In the genomic region with DNA sequence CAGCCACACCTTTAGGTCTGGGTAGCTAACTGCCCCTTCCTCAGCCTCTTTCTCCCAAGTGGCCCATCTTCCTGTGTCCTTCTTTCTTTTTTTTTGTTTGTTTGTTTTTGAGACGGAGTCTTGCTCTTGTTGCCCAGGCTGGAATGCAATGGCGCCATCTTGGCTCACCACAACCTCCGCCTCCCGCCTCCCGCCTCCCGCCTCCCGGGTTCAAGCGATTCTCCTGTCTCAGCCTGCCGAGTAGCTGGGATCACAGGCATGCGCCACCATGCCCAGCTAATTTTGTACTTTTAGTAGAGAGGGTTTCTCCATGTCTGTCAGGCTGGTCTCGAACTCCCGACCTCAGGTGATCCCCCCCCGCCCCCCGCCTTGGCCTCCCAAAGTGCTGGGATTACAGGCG, we compare ENCODE assay signal across 12 cellular contexts. TPM values are rescaled to one million over a fixed set of nuclear protein-coding genes. Genes with fewer than 3 reads are reported as not detected.
DNase-seq lines count a peak whose midpoint lies in the region; ATAC-seq, FAIRE-seq and TF ChIP-seq lines count a peak whose summit lies in the region.
"Not testable (repeated sequence)": the region's sequence is repeated elsewhere in the genome, so short reads cannot be mapped to it uniquely, and the experiment has no call there.
"Had no signal": no experiment of that assay in that cellular context is flagged by ENCODE, and none has a peak within 500 bp of the region (broad histone marks: within the 10 kb centered on the region; RNA-seq: fewer than 3 reads in every experiment).

No MANE protein-coding gene starts in this region.

- H3K27me3 Mint-ChIP-seq in Caco-2 (ENCODE audit: insufficient read depth, unreplicated experiment); activated B cell treated with CpG ODN at 0.5 μM for 24 hours; brain; type B pancreatic cell: not testable (repeated sequence)

- H3K23ac ChIP-seq in neuronal stem cell (ENCODE audit: low read depth, low read length, poor library complexity): not testable (repeated sequence)

- H2BK5ac ChIP-seq in neuronal stem cell (ENCODE audit: low read length): not testable (repeated sequence)

- H3K36me3 ChIP-seq in Caco-2 (ENCODE audit: control insufficient read depth, insufficient read depth, low read length); Karpas-422 (ENCODE audit: insufficient read depth, low read length); kidney (ENCODE audit: control insufficient read depth in 1 of 2, insufficient read depth in 2 of 2, low read length in 2 of 2); neuronal stem cell (replicated peaks in 1 of 2; ENCODE audit: control insufficient read depth in 2 of 2, insufficient read depth in 2 of 2, low read length in 2 of 2): not testable (repeated sequence)

- H4K20me1 ChIP-seq in Karpas-422 (ENCODE audit: insufficient read depth, low read depth, low read length): not testable (repeated sequence)

- H3K4me1 ChIP-seq in Caco-2; Karpas-422 (ENCODE audit: low read length); kidney (ENCODE audit: control insufficient read depth in 1 of 2, insufficient read depth in 1 of 2, low read depth in 1 of 2, low read length in 2 of 2); neuronal stem cell (ENCODE audit: control insufficient read depth in 2 of 2, insufficient read depth in 1 of 2, low read depth in 1 of 2, low read length in 2 of 2): not testable (repeated sequence)

- H3K27ac Mint-ChIP-seq in Caco-2 (ENCODE audit: unreplicated experiment); activated B cell treated with CpG ODN at 0.5 μM for 24 hours; brain; type B pancreatic cell: not testable (repeated sequence)

- not testable (repeated sequence) for H3K27ac ChIP-seq in Karpas-422 (ENCODE audit: low read length); kidney (ENCODE audit: low read depth in 2 of 2, low read length in 2 of 2); neuronal stem cell (replicated peaks; ENCODE audit: low read length)

- not testable (repeated sequence) for H3K4me3 ChIP-seq in Caco-2 (ENCODE audit: low read depth, low read length); Karpas-422 (ENCODE audit: low read length)
- H3K4me3 ChIP-seq in epithelial cell of esophagus (ENCODE audit: low read length) (peak overlapping the region; percentile 42), kidney (ENCODE audit: low read length in 2 of 2) (peak overlapping the region in 1 of 2 donors; percentile 61), neuronal stem cell (ENCODE audit: low read length in 2 of 2) (peak overlapping the region in 1 of 2 donors; percentile 46)

- H3K4me1 Mint-ChIP-seq in Caco-2 (ENCODE audit: low read depth, unreplicated experiment); brain; type B pancreatic cell (ENCODE audit: unreplicated experiment): not testable (repeated sequence)
- H3K4me1 Mint-ChIP-seq in activated B cell treated with CpG ODN at 0.5 μM for 24 hours: peaks cover 14% of the 10 kb centered on the region

- not testable (repeated sequence) for H3K79me2 ChIP-seq in Karpas-422 (ENCODE audit: low read length)

- H3K79me1 ChIP-seq in neuronal stem cell (ENCODE audit: low read depth, low read length): not testable (repeated sequence)

- WGBS in neuronal stem cell (ENCODE audit: extremely low coverage in 2 of 2, insufficient read length in 2 of 2, insufficient replicate concordance in 1 of 2), 2 donors: no CpG with 5 or more reads among the region's 15 CpGs

- not testable (repeated sequence) for H2BK120ac ChIP-seq in neuronal stem cell (ENCODE audit: low read depth, low read length)

- H2BK12ac ChIP-seq in neuronal stem cell (ENCODE audit: low read length): not testable (repeated sequence)

- H3K4me3 Mint-ChIP-seq in Caco-2 (ENCODE audit: unreplicated experiment): peak overlapping the region; percentile 56
- H3K4me3 Mint-ChIP-seq in activated B cell treated with CpG ODN at 0.5 μM for 24 hours: peak overlapping the region; percentile 55
- H3K4me3 Mint-ChIP-seq in brain: peak overlapping the region; percentile 53 to 79 (median 71)
- peak overlapping the region; percentile 70 for H3K4me3 Mint-ChIP-seq in type B pancreatic cell

- peak overlapping the region; percentile 20 for H3K18ac ChIP-seq in neuronal stem cell (ENCODE audit: low read length)

- not testable (repeated sequence) for H3K27me3 ChIP-seq in Caco-2 (replicated peaks; ENCODE audit: control insufficient read depth, insufficient read depth, low read length); Karpas-422 (ENCODE audit: low read length); neuronal stem cell (ENCODE audit: control insufficient read depth in 3 of 3, insufficient read depth in 3 of 3, low read depth in 1 of 3, low read length in 3 of 3)

- not testable (repeated sequence) for FAIRE-seq in kidney (lab: Jason Lieb, UNC)

- not testable (repeated sequence) for H3K14ac ChIP-seq in neuronal stem cell (ENCODE audit: low read length)

- CTCF ChIA-PET in Caco-2 (lab: Charles Lee): not testable (repeated sequence)
- CTCF ChIA-PET in activated B cell treated with CpG ODN at 0.5 μM for 24 hours (lab: Charles Lee): interaction anchor here (1.3 kb wide), 1 partner anchor 16 kb away, joined by 4 read pairs; no protein-coding TSS in a partner anchor

- ATAC-seq in activated B cell treated with CpG ODN at 0.5 μM for 24 hours (ENCODE audit: low read depth): not testable (repeated sequence)

- H3K9me3 Mint-ChIP-seq in Caco-2 (ENCODE audit: unreplicated experiment); activated B cell treated with CpG ODN at 0.5 μM for 24 hours; brain; type B pancreatic cell: not testable (repeated sequence)

- TF ChIP-seq CTCF in Caco-2 (IDR thresholded peaks at IDR 0.05; ENCODE audit: insufficient read depth in 1 of 2, low read depth in 1 of 2, low read length in 1 of 2, severe bottlenecking in 1 of 2, unreplicated experiment in 1 of 2); activated B cell treated with CpG ODN at 0.5 μM for 24 hours (IDR thresholded peaks at IDR 0.05); brain (conservative IDR thresholded peaks at IDR 0.05); epithelial cell of esophagus (IDR thresholded peaks at IDR 0.05; ENCODE audit: insufficient read depth, low read depth, low read length, missing control alignments); kidney (IDR thresholded peaks at IDR 0.05; ENCODE audit: borderline replicate concordance, extremely low read depth, insufficient read depth); type B pancreatic cell (conservative IDR thresholded peaks at IDR 0.05): not testable (repeated sequence)

- BruUV-seq in Caco-2 (replicated peaks; lab: Mats Ljungman, UMichigan): not testable (repeated sequence)

- not testable (repeated sequence) for H3K9ac ChIP-seq in Karpas-422 (ENCODE audit: low read length); kidney (ENCODE audit: low read length in 2 of 2); neuronal stem cell (ENCODE audit: low read depth, low read length, poor library complexity)

- not testable (repeated sequence) for H4K91ac ChIP-seq in neuronal stem cell (ENCODE audit: low read depth, low read length, poor library complexity)

- not testable (repeated sequence) for H3K9me3 ChIP-seq in Caco-2; Karpas-422 (ENCODE audit: low read length); kidney (ENCODE audit: control insufficient read depth in 1 of 2, low read length in 2 of 2); neuronal stem cell (replicated peaks in 1 of 2; ENCODE audit: control insufficient read depth in 2 of 2, insufficient read depth in 1 of 2, low read depth in 1 of 2, low read length in 2 of 2)

- H3K4ac ChIP-seq in neuronal stem cell (ENCODE audit: low read length): not testable (repeated sequence)

- H2AK5ac ChIP-seq in neuronal stem cell (ENCODE audit: low read depth, low read length): not testable (repeated sequence)

- POLR2A ChIA-PET in Caco-2 (lab: Charles Lee): not testable (repeated sequence)
- POLR2A ChIA-PET in activated B cell treated with CpG ODN at 0.5 μM for 24 hours (lab: Charles Lee): interaction anchor here (0.5 kb wide), 1 partner anchor 183 kb away, joined by 7 read pairs; no protein-coding TSS in a partner anchor

- H4K8ac ChIP-seq in neuronal stem cell (ENCODE audit: low read depth, low read length): not testable (repeated sequence)

- peak overlapping the region; percentile 48 for H3K4me2 ChIP-seq in Karpas-422 (ENCODE audit: low read depth, low read length, poor library complexity, severe bottlenecking)
- peak overlapping the region; percentile 99 for H3K4me2 ChIP-seq in neuronal stem cell (ENCODE audit: insufficient read depth, low read length, poor library complexity, severe bottlenecking)

- not testable (repeated sequence) for DNase-seq in Caco-2; Karpas-422; activated B cell treated with CpG ODN at 0.5 μM for 24 hours; epithelial cell of esophagus (ENCODE audit: low read depth); neuronal stem cell (ENCODE audit: low spot score); type B pancreatic cell (ENCODE audit: extremely low spot score, unreplicated experiment)
- peak; percentile 69 for DNase-seq in kidney

- H3K9me2 ChIP-seq in Karpas-422 (replicated peaks; ENCODE audit: insufficient read depth, low read length): not testable (repeated sequence)

- H2AFZ ChIP-seq in Karpas-422 (ENCODE audit: low read length): not testable (repeated sequence)
- H2AFZ ChIP-seq in neuronal stem cell (ENCODE audit: low read length): peak overlapping the region; percentile 91

- intact Hi-C loops in Caco-2 (cut with micrococcal nuclease; ENCODE audit: unreplicated experiment); activated B cell treated with CpG ODN at 0.5 μM for 24 hours (cut with micrococcal nuclease); kidney (cut with DNase I): not testable (repeated sequence)

- H3K36me3 Mint-ChIP-seq in Caco-2 (ENCODE audit: insufficient read depth, unreplicated experiment); activated B cell treated with CpG ODN at 0.5 μM for 24 hours (ENCODE audit: low read depth); type B pancreatic cell: not testable (repeated sequence)
- H3K36me3 Mint-ChIP-seq in brain: peaks cover 29% of the 10 kb centered on the region

- peak overlapping the region; percentile 60 for H2BK15ac ChIP-seq in neuronal stem cell (ENCODE audit: low read length)

RNA-seq across cellular contexts. Expression of gene KEAP1, which starts 41.1 kb away (rescaled TPM):
- 73.0 and 77.7 TPM in 2 replicates for total RNA-seq in Caco-2 (2022)
- 25.0 and 53.9 TPM in 2 replicates for total RNA-seq in Karpas-422 (2014; rRNA removed; shearing (Covaris generic); ENCODE audit: low replicate concordance)
- 38.9 and 48.0 TPM in 2 replicates for total RNA-seq in activated B cell treated with CpG ODN at 0.5 μM for 24 hours
- polyA plus RNA-seq in brain (ENCODE audit: insufficient read depth, low read depth, low replicate concordance): 71.4 TPM
- 60.8 TPM for total RNA-seq in kidney
- 79.4 TPM for polyA plus RNA-seq in kidney (ENCODE audit: insufficient read depth, low read depth, low replicate concordance)
- polyA plus RNA-seq in neuronal stem cell (2013, experiment 1 of 2): 32.5 TPM
- 30.9 TPM for polyA plus RNA-seq in neuronal stem cell (2013, experiment 2 of 2)
- 49.7 and 71.2 TPM in 2 replicates for total RNA-seq in type B pancreatic cell (ENCODE audit: low replicate concordance)

RNA-seq across cellular contexts. Expression of gene PDE4A, which starts 41.7 kb away (rescaled TPM):
- total RNA-seq in Caco-2 (2022) (3.6 and 3.7 TPM in 2 replicates), activated B cell treated with CpG ODN at 0.5 μM for 24 hours (6.6 and 8.6 TPM in 2 replicates), kidney (17.5 TPM), type B pancreatic cell (ENCODE audit: low replicate concordance) (0.90 and 1.6 TPM in 2 replicates)
- 2.6 and 2.9 TPM in 2 replicates for total RNA-seq in Karpas-422 (2014; rRNA removed; shearing (Covaris generic); ENCODE audit: low replicate concordance)
- polyA plus RNA-seq in brain (ENCODE audit: insufficient read depth, low read depth, low replicate concordance) (7.4 TPM), kidney (ENCODE audit: insufficient read depth, low read depth, low replicate concordance) (4.5 TPM)
- polyA plus RNA-seq in neuronal stem cell (2013, experiment 1 of 2): 3.9 TPM
- polyA plus RNA-seq in neuronal stem cell (2013, experiment 2 of 2): 4.1 TPM

RNA-seq across cellular contexts. Expression of gene S1PR5, which starts 55.2 kb away (rescaled TPM):
- total RNA-seq in Caco-2 (2022): 0.57 and 0.67 TPM in 2 replicates
- not detected in 2 replicates for total RNA-seq in Karpas-422 (2014; rRNA removed; shearing (Covaris generic); ENCODE audit: low replicate concordance)
- total RNA-seq in activated B cell treated with CpG ODN at 0.5 μM for 24 hours: 0.12 TPM in 1 of 2 replicates, not detected in the other
- 19.0 TPM for polyA plus RNA-seq in brain (ENCODE audit: insufficient read depth, low read depth, low replicate concordance)
- 0.69 TPM for total RNA-seq in kidney
- 0.84 TPM for polyA plus RNA-seq in kidney (ENCODE audit: insufficient read depth, low read depth, low replicate concordance)
- polyA plus RNA-seq in neuronal stem cell (2013, experiment 1 of 2): 5.2 TPM
- 5.2 TPM for polyA plus RNA-seq in neuronal stem cell (2013, experiment 2 of 2)
- total RNA-seq in type B pancreatic cell (ENCODE audit: low replicate concordance): 0.21 and 1.1 TPM in 2 replicates
- total RNA-seq: activated naive CD4-positive, alpha-beta T cell treated with anti-CD3 and anti-CD28 coated beads for 36 hours; colonic mucosa; HepG2; sigmoid colon had no signal

RNA-seq across cellular contexts. Expression of gene CDC37, which starts 58.7 kb away (rescaled TPM):
- total RNA-seq in Caco-2 (2022) (154 and 164 TPM in 2 replicates), activated B cell treated with CpG ODN at 0.5 μM for 24 hours (172 and 173 TPM in 2 replicates), kidney (139 TPM), type B pancreatic cell (ENCODE audit: low replicate concordance) (125 and 126 TPM in 2 replicates)
- 86.3 and 225 TPM in 2 replicates for total RNA-seq in Karpas-422 (2014; rRNA removed; shearing (Covaris generic); ENCODE audit: low replicate concordance)
- polyA plus RNA-seq in brain (ENCODE audit: insufficient read depth, low read depth, low replicate concordance) (141 TPM), kidney (ENCODE audit: insufficient read depth, low read depth, low replicate concordance) (149 TPM)
- 93.1 TPM for polyA plus RNA-seq in neuronal stem cell (2013, experiment 1 of 2)
- 91.5 TPM for polyA plus RNA-seq in neuronal stem cell (2013, experiment 2 of 2)
